In genomic region chr3:49673715-49674490, GRCh38 we compare ENCODE assay signal across 8 cellular contexts. TPM values are rescaled to one million over a fixed set of nuclear protein-coding genes. Genes with fewer than 3 reads are reported as not detected.
A peak's percentile ranks its signal among the peaks of the same experiment; 100 is the strongest.
DNase-seq lines count a peak whose midpoint lies in the region; ATAC-seq lines count a peak whose summit lies in the region.

TSS of gene APEH (plus strand) at chr3:49674351. CDS start at chr3:49674402, 51 bp downstream.

- POLR2A ChIA-PET in activated CD4-positive, alpha-beta T cell treated with anti-CD3 and anti-CD28 coated beads, Interleukin-2, amount 10 ng/mL, durations not matched to agents 7 days and 5 days (lab: Charles Lee), result no interaction called here

- peaks cover 6% of the 10 kb centered on the region for H3K4me1 ChIP-seq in mesendoderm (ENCODE audit: control insufficient read depth, low read depth, low read length)

- no peak within 1 kb of the TSS for H4K5ac ChIP-seq in mesendoderm (ENCODE audit: low read length)

- peaks cover 6% of the 10 kb centered on the region for H3K36me3 ChIP-seq in mesendoderm (ENCODE audit: control insufficient read depth, insufficient read depth, low read length)

- peak within 1 kb of the TSS; percentile 98 for H3K56ac ChIP-seq in mesendoderm (ENCODE audit: low read length)

- peak; percentile 80 for ATAC-seq in GM19351 (IDR thresholded peaks at IDR 0.05; ENCODE audit: unreplicated experiment)
- peak; percentile 48 for ATAC-seq in HG03558 (IDR thresholded peaks at IDR 0.05; ENCODE audit: extremely low read depth, unreplicated experiment)

- peak within 1 kb of the TSS; percentile 99 for H3K27ac Mint-ChIP-seq in activated CD4-positive, alpha-beta T cell treated with anti-CD3 and anti-CD28 coated beads, Interleukin-2, amount 10 ng/mL, durations not matched to agents 7 days and 5 days

- CTCF ChIA-PET in activated CD4-positive, alpha-beta T cell treated with anti-CD3 and anti-CD28 coated beads, Interleukin-2, amount 10 ng/mL, durations not matched to agents 7 days and 5 days (lab: Charles Lee), result interaction anchor here (0.8 to 3.3 kb wide), 2 partner anchors 106 to 135 kb away, joined by 4 to 88 read pairs; no protein-coding TSS in a partner anchor

- peak within 1 kb of the TSS; percentile 96 for H3K4me3 ChIP-seq in mesendoderm (ENCODE audit: low read length)

- H3K79me1 ChIP-seq in mesendoderm (ENCODE audit: low read length), result peaks cover 17% of the 10 kb centered on the region

- H3K4me1 Mint-ChIP-seq in activated CD4-positive, alpha-beta T cell treated with anti-CD3 and anti-CD28 coated beads, Interleukin-2, amount 10 ng/mL, durations not matched to agents 7 days and 5 days, result peaks cover 37% of the 10 kb centered on the region

- peak; percentile 98 for DNase-seq in AG08395 (ENCODE audit: low spot score)
- DNase-seq in activated CD4-positive, alpha-beta T cell treated with anti-CD3 and anti-CD28 coated beads, Interleukin-2, amount 10 ng/mL, durations not matched to agents 7 days and 5 days, result peak; percentile 98
- peak; percentile 94 for DNase-seq in effector CD4-positive, alpha-beta T cell
- DNase-seq in mesendoderm, result peak; percentile 98
- peak; percentile 96 to 97 for DNase-seq in stimulated activated CD8-positive, alpha-beta memory T cell treated with anti-CD3 and anti-CD28 coated beads, Interleukin-15, amount 100 ng/mL, for 4 hours (ENCODE audit: low read depth in 2 of 2)
- no peak for DNase-seq in NCI-H1092 (lab: John Stamatoyannopoulos, UW)

- peaks cover 10% of the 10 kb centered on the region for H3K79me2 ChIP-seq in mesendoderm (ENCODE audit: control insufficient read depth, insufficient read depth, low read length)

- peak within 1 kb of the TSS; percentile 78 for H4K8ac ChIP-seq in mesendoderm (ENCODE audit: low read depth, low read length)

- peak within 1 kb of the TSS; percentile 45 for H2BK5ac ChIP-seq in mesendoderm (ENCODE audit: low read length)

- peak within 1 kb of the TSS; percentile 86 for H3K4me2 ChIP-seq in mesendoderm (ENCODE audit: low read length)

- no peaks in the 10 kb centered on the region for H3K9me3 Mint-ChIP-seq in activated CD4-positive, alpha-beta T cell treated with anti-CD3 and anti-CD28 coated beads, Interleukin-2, amount 10 ng/mL, durations not matched to agents 7 days and 5 days

- H2BK15ac ChIP-seq in mesendoderm (replicated peaks; ENCODE audit: low read depth), result no peak within 1 kb of the TSS

- peak within 1 kb of the TSS; percentile 69 for H3K18ac ChIP-seq in mesendoderm (ENCODE audit: low read length)

- peak within 1 kb of the TSS; percentile 94 for H3K9ac ChIP-seq in mesendoderm (ENCODE audit: low read length)

- H3K4ac ChIP-seq in mesendoderm (ENCODE audit: low read depth, low read length), result peak within 1 kb of the TSS; percentile 61

- WGBS in mesendoderm (ENCODE audit: extremely low coverage, insufficient coverage, low lambda C conversion rate), result no CpG with 5 or more reads among the region's 71 CpGs

- H3K27me3 Mint-ChIP-seq in activated CD4-positive, alpha-beta T cell treated with anti-CD3 and anti-CD28 coated beads, Interleukin-2, amount 10 ng/mL, durations not matched to agents 7 days and 5 days, result no peaks in the 10 kb centered on the region

- H3K36me3 Mint-ChIP-seq in activated CD4-positive, alpha-beta T cell treated with anti-CD3 and anti-CD28 coated beads, Interleukin-2, amount 10 ng/mL, durations not matched to agents 7 days and 5 days (ENCODE audit: low read depth), result peaks cover 16% of the 10 kb centered on the region

- H2AK5ac ChIP-seq in mesendoderm (ENCODE audit: low read length), result peak within 1 kb of the TSS; percentile 3

- no peak within 1 kb of the TSS for H2BK120ac ChIP-seq in mesendoderm (ENCODE audit: low read depth, low read length)

- H3K23ac ChIP-seq in mesendoderm (ENCODE audit: low read length), result no peak within 1 kb of the TSS

- H3K27me3 ChIP-seq in mesendoderm (ENCODE audit: insufficient read depth, low read length, poor library complexity), result no peaks in the 10 kb centered on the region

- H3K4me3 Mint-ChIP-seq in activated CD4-positive, alpha-beta T cell treated with anti-CD3 and anti-CD28 coated beads, Interleukin-2, amount 10 ng/mL, durations not matched to agents 7 days and 5 days, result peak within 1 kb of the TSS; percentile 84

- H3K27ac ChIP-seq in mesendoderm (ENCODE audit: low read depth, low read length), result peak within 1 kb of the TSS; percentile 91

RNA-seq across cellular contexts. Expression of gene APEH, which starts in this region (rescaled TPM):
- 100 to 1,000 TPM; 137 TPM for total RNA-seq in activated CD4-positive, alpha-beta T cell treated with anti-CD3 and anti-CD28 coated beads, Interleukin-2, amount 10 ng/mL, durations not matched to agents 7 days and 5 days
- polyA plus RNA-seq in mesendoderm (2013, experiment 1 of 2), result 77.8 TPM
- polyA plus RNA-seq in mesendoderm (2013, experiment 2 of 2), result 76.2 TPM
